ENCODE assay signal across 5 cellular contexts in the genomic region with DNA sequence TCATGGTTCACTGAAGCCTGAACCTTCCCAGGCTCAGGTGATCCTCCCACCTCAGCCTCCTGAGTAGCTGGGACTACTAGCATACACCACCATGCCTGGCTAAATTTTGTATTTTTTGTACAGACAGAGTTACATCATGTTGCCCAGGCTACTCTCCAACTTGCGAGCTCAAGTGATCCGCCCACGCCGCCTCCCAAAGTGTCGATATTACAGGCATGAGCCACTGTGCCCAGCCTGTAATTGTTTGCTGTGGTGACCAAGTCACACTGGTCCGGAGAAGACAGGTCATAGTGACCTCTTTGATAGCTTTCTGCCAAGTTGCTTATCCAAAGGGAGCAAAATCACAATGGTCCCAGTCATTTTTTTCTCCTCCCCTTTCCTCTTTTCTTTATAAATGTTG.
DNase-seq lines count a peak whose midpoint lies in the region; ATAC-seq and TF ChIP-seq lines count a peak whose summit lies in the region.
"Not testable (repeated sequence)": the region's sequence is repeated elsewhere in the genome, so short reads cannot be mapped to it uniquely, and the experiment has no call there.

No MANE protein-coding gene starts in this region.

- WGBS in right cardiac atrium: 64% methylated on average over 6 of the region's 6 CpGs
- WGBS in right lobe of liver (ENCODE audit: insufficient coverage, low coverage, low lambda C conversion rate, missing lambda C conversion rate): 58% methylated on average over 4 of the region's 6 CpGs
- WGBS in testis, 2 donors: 43 to 98% methylated on average over 4 to 5 of the region's 6 CpGs

- not testable (repeated sequence) for TF ChIP-seq POLR2A in right lobe of liver (IDR thresholded peaks at IDR 0.05); testis (IDR thresholded peaks at IDR 0.05)

- not testable (repeated sequence) for H3K9me3 Mint-ChIP-seq in activated CD8-positive, alpha-beta T cell treated with anti-CD3 and anti-CD28 coated beads for 36 hours

- H3K27ac Mint-ChIP-seq in activated CD8-positive, alpha-beta T cell treated with anti-CD3 and anti-CD28 coated beads for 36 hours: not testable (repeated sequence)

- not testable (repeated sequence) for H3K4me3 Mint-ChIP-seq in activated CD8-positive, alpha-beta T cell treated with anti-CD3 and anti-CD28 coated beads for 36 hours

- H3K4me1 Mint-ChIP-seq in activated CD8-positive, alpha-beta T cell treated with anti-CD3 and anti-CD28 coated beads for 36 hours (ENCODE audit: low read depth): peaks cover 24% of the 10 kb centered on the region

- not testable (repeated sequence) for H3K27me3 Mint-ChIP-seq in activated CD8-positive, alpha-beta T cell treated with anti-CD3 and anti-CD28 coated beads for 36 hours

- not testable (repeated sequence) for H3K36me3 ChIP-seq in right lobe of liver; testis (ENCODE audit: low read depth, missing control alignments)

- intact Hi-C loops in activated CD8-positive, alpha-beta T cell treated with anti-CD3 and anti-CD28 coated beads for 36 hours (cut with micrococcal nuclease); right cardiac atrium (cut with DNase I); right lobe of liver (cut with DNase I); posterior vena cava (cut with DNase I); testis (cut with DNase I; ENCODE audit: low total_unique reads): not testable (repeated sequence)

- not testable (repeated sequence) for TF ChIP-seq CTCF in activated CD8-positive, alpha-beta T cell treated with anti-CD3 and anti-CD28 coated beads for 36 hours (IDR thresholded peaks at IDR 0.05); right lobe of liver (IDR thresholded peaks at IDR 0.05); testis (IDR thresholded peaks at IDR 0.05)

- not testable (repeated sequence) for H3K9me3 ChIP-seq in right cardiac atrium (ENCODE audit: control insufficient read depth, low read length); right lobe of liver; testis

- POLR2A ChIA-PET in activated CD8-positive, alpha-beta T cell treated with anti-CD3 and anti-CD28 coated beads for 36 hours (lab: Charles Lee): not testable (repeated sequence)

- H3K4me1 ChIP-seq in right cardiac atrium (ENCODE audit: control insufficient read depth, insufficient read depth, low read length); right lobe of liver; testis: not testable (repeated sequence)

- H3K36me3 Mint-ChIP-seq in activated CD8-positive, alpha-beta T cell treated with anti-CD3 and anti-CD28 coated beads for 36 hours (ENCODE audit: low read depth): not testable (repeated sequence)

- DNase-seq in activated CD8-positive, alpha-beta T cell treated with anti-CD3 and anti-CD28 coated beads for 36 hours: peak; percentile 39
- DNase-seq in right cardiac atrium: peak; percentile 23 to 52 (median 38)
- DNase-seq in right lobe of liver: peak; percentile 74 to 84 (median 77)
- DNase-seq in posterior vena cava (ENCODE audit: low spot score): peak; percentile 79
- peak; percentile 29 for DNase-seq in testis

- not testable (repeated sequence) for ATAC-seq in activated CD8-positive, alpha-beta T cell treated with anti-CD3 and anti-CD28 coated beads for 36 hours; right cardiac atrium
- peak; percentile 94 to 97 (median 96) for ATAC-seq in right lobe of liver

- not testable (repeated sequence) for H3K4me3 ChIP-seq in right cardiac atrium (ENCODE audit: low read length); right lobe of liver; testis

- H3K27ac ChIP-seq in right cardiac atrium (ENCODE audit: low read length); right lobe of liver; testis: not testable (repeated sequence)

- CTCF ChIA-PET in activated CD8-positive, alpha-beta T cell treated with anti-CD3 and anti-CD28 coated beads for 36 hours (lab: Charles Lee): not testable (repeated sequence)

- H3K27me3 ChIP-seq in right cardiac atrium (ENCODE audit: control insufficient read depth, insufficient read depth); right lobe of liver; testis: not testable (repeated sequence)

Comparison
In these comparisons a context has a peak if more than half of its experiments do, and no peak if none do; other contexts are left out.
1. DNase-seq: peak in every context shown above with its lines; median percentile 79 in posterior vena cava; 77 in right lobe of liver; 39 in activated CD8-positive, alpha-beta T cell treated with anti-CD3 and anti-CD28 coated beads for 36 hours; 38 in right cardiac atrium; 29 in testis.